10 cellular contexts compared by ENCODE assay signal in genomic region chr16:89482087-89482823, GRCh38. TPM values are rescaled to one million over a fixed set of nuclear protein-coding genes. Genes with fewer than 3 reads are reported as not detected.
DNase-seq lines count a peak whose midpoint lies in the region; ATAC-seq and TF ChIP-seq lines count a peak whose summit lies in the region.
"Had no signal": no experiment of that assay in that cellular context is flagged by ENCODE, and none has a peak within 500 bp of the region (broad histone marks: within the 10 kb centered on the region; RNA-seq: fewer than 3 reads in every experiment).

No MANE protein-coding gene starts in this region.

- peaks cover 91% of the 10 kb centered on the region for H3K4me1 Mint-ChIP-seq in CD4-positive, alpha-beta T cell (ENCODE audit: low read depth)
- peaks cover 83% of the 10 kb centered on the region for H3K4me1 Mint-ChIP-seq in chondrocyte (ENCODE audit: low read depth)
- H3K4me1 Mint-ChIP-seq in endothelial cell (ENCODE audit: unreplicated experiment), result peaks cover 56% of the 10 kb centered on the region

- peak overlapping the region; percentile 39; the same call in 1 of the 2 replicates for H3K4me2 ChIP-seq in KMS-11
- H3K4me2 ChIP-seq in neuronal stem cell (ENCODE audit: insufficient read depth, low read length, poor library complexity, severe bottlenecking), result no peak overlapping the region

- no peak overlapping the region for H4K91ac ChIP-seq in neuronal stem cell (ENCODE audit: low read depth, low read length, poor library complexity)

- peaks cover 92% of the 10 kb centered on the region for H4K20me1 ChIP-seq in KMS-11 (ENCODE audit: insufficient read depth)

- H2BK120ac ChIP-seq in neuronal stem cell (ENCODE audit: low read depth, low read length), result no peak overlapping the region

- intact Hi-C loops in CD4-positive, alpha-beta T cell (cut with DNase I, micrococcal nuclease), result loop anchor here in 1 of 2 experiments (5.0 kb wide), 1 partner anchor 40 kb away; no protein-coding TSS in a partner anchor

- no CpG with 5 or more reads among the region's 14 CpGs for WGBS in neuronal stem cell (ENCODE audit: extremely low coverage in 2 of 2, insufficient read length in 2 of 2, insufficient replicate concordance in 1 of 2), 2 donors

- H3K27ac ChIP-seq in CD4-positive, alpha-beta T cell (ENCODE audit: low read depth, low read length), result peak overlapping the region; percentile 79
- H3K27ac ChIP-seq in KMS-11 (no peak overlapping the region; the same call in 1 of the 2 replicates), neuronal stem cell (replicated peaks; ENCODE audit: low read length) (no peak overlapping the region)

- H3K9ac ChIP-seq in KMS-11 (no peak overlapping the region), neuronal stem cell (ENCODE audit: low read depth, low read length, poor library complexity) (no peak overlapping the region)

- H3K27me3 Mint-ChIP-seq in CD4-positive, alpha-beta T cell, result no peaks in the 10 kb centered on the region
- H3K27me3 Mint-ChIP-seq in chondrocyte (ENCODE audit: low read depth) (no peaks in the 10 kb centered on the region), endothelial cell (ENCODE audit: unreplicated experiment) (peaks cover 1% of the 10 kb centered on the region)

- no peak for ATAC-seq in CD4-positive, alpha-beta T cell (ENCODE audit: poor library complexity)
- ATAC-seq in GM18873 (IDR thresholded peaks at IDR 0.05; ENCODE audit: low FRiP score, unreplicated experiment) (no peak), HG02763 (IDR thresholded peaks at IDR 0.05; ENCODE audit: unreplicated experiment) (no peak)

- H3K9me3 ChIP-seq in CD4-positive, alpha-beta T cell (ENCODE audit: control insufficient read depth, low read length), result no peaks in the 10 kb centered on the region
- no peaks in the 10 kb centered on the region for H3K9me3 ChIP-seq in neuronal stem cell (replicated peaks in 1 of 2; ENCODE audit: control insufficient read depth in 2 of 2, insufficient read depth in 1 of 2, low read depth in 1 of 2, low read length in 2 of 2)

- H2AFZ ChIP-seq in KMS-11 (ENCODE audit: low read depth) (no peak overlapping the region), neuronal stem cell (ENCODE audit: low read length) (no peak overlapping the region)

- peaks cover 100% of the 10 kb centered on the region for H3K79me2 ChIP-seq in KMS-11 (ENCODE audit: insufficient read depth, low read depth)

- no peak overlapping the region for H3K4ac ChIP-seq in neuronal stem cell (ENCODE audit: low read length)

- H2AK5ac ChIP-seq in neuronal stem cell (ENCODE audit: low read depth, low read length), result no peak overlapping the region

- H2BK12ac ChIP-seq in neuronal stem cell (ENCODE audit: low read length), result no peak overlapping the region

- peak overlapping the region; percentile 89 for H3K4me3 Mint-ChIP-seq in CD4-positive, alpha-beta T cell
- H3K4me3 Mint-ChIP-seq in chondrocyte (ENCODE audit: unreplicated experiment), result no peak overlapping the region
- H3K4me3 Mint-ChIP-seq in endothelial cell (ENCODE audit: unreplicated experiment), result no peak overlapping the region

- no peak overlapping the region for H3K4me3 ChIP-seq in KMS-11 (IDR thresholded peaks at IDR 0.05; ENCODE audit: insufficient read depth, low read depth, low read length)
- H3K4me3 ChIP-seq in neuronal stem cell (ENCODE audit: low read length in 2 of 2), result no peak overlapping the region

- H3K9me3 Mint-ChIP-seq in CD4-positive, alpha-beta T cell, result no peaks in the 10 kb centered on the region
- H3K9me3 Mint-ChIP-seq in chondrocyte (ENCODE audit: low read depth) (no peaks in the 10 kb centered on the region), endothelial cell (ENCODE audit: unreplicated experiment) (no peaks in the 10 kb centered on the region)

- no peak for DNase-seq in CD4-positive, alpha-beta T cell
- DNase-seq in chondrocyte (ENCODE audit: low spot score), result no peak
- DNase-seq in neuronal stem cell (ENCODE audit: low spot score), result no peak
- DNase-seq in NCI-H1105 (lab: John Stamatoyannopoulos, UW), result no peak
- no peak for DNase-seq in endothelial cell (ENCODE audit: low spot score)
- DNase-seq: DMS153, NCI-H446 had no signal

- H3K79me1 ChIP-seq in neuronal stem cell (ENCODE audit: low read depth, low read length), result peaks cover 20% of the 10 kb centered on the region

- H4K8ac ChIP-seq in neuronal stem cell (ENCODE audit: low read depth, low read length), result peak overlapping the region; percentile 43

- peaks cover 46% of the 10 kb centered on the region for H3K36me3 Mint-ChIP-seq in CD4-positive, alpha-beta T cell (ENCODE audit: low read depth)
- H3K36me3 Mint-ChIP-seq in chondrocyte (ENCODE audit: low read depth) (peaks cover 4% of the 10 kb centered on the region), endothelial cell (ENCODE audit: low read depth, unreplicated experiment) (no peaks in the 10 kb centered on the region)

- no peak overlapping the region for H2BK15ac ChIP-seq in neuronal stem cell (ENCODE audit: low read length)

- POLR2A ChIA-PET in CD4-positive, alpha-beta T cell (lab: Charles Lee), result interaction anchor here (0.7 to 3.1 kb wide), 5 partner anchors 8 to 26 kb away, joined by 3 to 21 read pairs (median 8); partner anchors contain the start of gene SPG7

- H3K4me1 ChIP-seq in KMS-11 (ENCODE audit: low read depth, poor library complexity, severe bottlenecking) (peaks cover 81% of the 10 kb centered on the region), neuronal stem cell (ENCODE audit: control insufficient read depth in 2 of 2, insufficient read depth in 1 of 2, low read depth in 1 of 2, low read length in 2 of 2) (peaks cover 28 to 36% of the 10 kb centered on the region in 2 donors)

- peak overlapping the region; percentile 97 for H3K27ac Mint-ChIP-seq in CD4-positive, alpha-beta T cell
- H3K27ac Mint-ChIP-seq in chondrocyte (ENCODE audit: unreplicated experiment), result peak overlapping the region; percentile 23
- H3K27ac Mint-ChIP-seq in endothelial cell (ENCODE audit: unreplicated experiment), result no peak overlapping the region

- no peak for TF ChIP-seq CTCF in CD4-positive, alpha-beta T cell (IDR thresholded peaks at IDR 0.05)
- TF ChIP-seq CTCF in KMS-11 (conservative IDR thresholded peaks at IDR 0.05; ENCODE audit: low read depth, low read length) (no peak), chondrocyte (IDR thresholded peaks at IDR 0.05) (no peak), endothelial cell (IDR thresholded peaks at IDR 0.05; ENCODE audit: unreplicated experiment) (no peak)

- no peaks in the 10 kb centered on the region for H3K27me3 ChIP-seq in CD4-positive, alpha-beta T cell (ENCODE audit: control insufficient read depth, insufficient read depth, low read length)
- H3K27me3 ChIP-seq in KMS-11 (ENCODE audit: insufficient read depth, low read depth), result no peaks in the 10 kb centered on the region
- H3K27me3 ChIP-seq in neuronal stem cell (ENCODE audit: control insufficient read depth in 3 of 3, insufficient read depth in 3 of 3, low read depth in 1 of 3, low read length in 3 of 3), result no peaks in the 10 kb centered on the region

- no peak overlapping the region for H3K23ac ChIP-seq in neuronal stem cell (ENCODE audit: low read depth, low read length, poor library complexity)

- no peak overlapping the region for H3K18ac ChIP-seq in neuronal stem cell (ENCODE audit: low read length)

- H3K14ac ChIP-seq in neuronal stem cell (ENCODE audit: low read length), result no peak overlapping the region

- H2BK5ac ChIP-seq in neuronal stem cell (ENCODE audit: low read length), result no peak overlapping the region

- CTCF ChIA-PET in CD4-positive, alpha-beta T cell (lab: Charles Lee), result no interaction called here

- no peaks in the 10 kb centered on the region; the same call in 1 of the 2 replicates for H3K36me3 ChIP-seq in KMS-11 (ENCODE audit: insufficient read depth)
- peaks cover 4 to 36% of the 10 kb centered on the region in 2 donors for H3K36me3 ChIP-seq in neuronal stem cell (replicated peaks in 1 of 2; ENCODE audit: control insufficient read depth in 2 of 2, insufficient read depth in 2 of 2, low read length in 2 of 2)

RNA-seq across cellular contexts. Expression of gene ANKRD11, which starts 8.1 kb away (rescaled TPM):
- 100 to 1,000 TPM; 200 to 211 TPM for total RNA-seq in CD4-positive, alpha-beta T cell
- total RNA-seq in chondrocyte (106 to 185 TPM (median 180 TPM) in 3 replicates), endothelial cell (ENCODE audit: unreplicated experiment) (165 TPM)
- 65.4 TPM for polyA plus RNA-seq in neuronal stem cell (2013, experiment 1 of 2)
- 69.8 TPM for polyA plus RNA-seq in neuronal stem cell (2013, experiment 2 of 2)

RNA-seq across cellular contexts. Expression of gene SPG7, which starts 25.9 kb away (rescaled TPM):
- total RNA-seq in CD4-positive, alpha-beta T cell, result 100 to 1,000 TPM; 163 to 167 TPM
- total RNA-seq in chondrocyte (84.6 to 127 TPM (median 87.6 TPM) in 3 replicates), endothelial cell (ENCODE audit: unreplicated experiment) (207 TPM)
- 43.4 TPM for polyA plus RNA-seq in neuronal stem cell (2013, experiment 1 of 2)
- polyA plus RNA-seq in neuronal stem cell (2013, experiment 2 of 2), result 47.1 TPM
